Comparison of ENCODE assay signal across 1 cellular context in genomic region chr3:49554639-49555265, GRCh38.
TF ChIP-seq lines count a peak whose summit lies in the region.

No MANE protein-coding gene starts in this region.

TF ChIP-seq in WTC11, 78 proteins besides CTCF, POLR2A, EP300 and RAD21 (continued from another document):
- TF ChIP-seq ERG (CRISPR knock-in tag; IDR thresholded peaks at IDR 0.05) (no peak), ZNF263 (CRISPR knock-in tag; IDR thresholded peaks at IDR 0.05; ENCODE audit: low read depth) (no peak), PRRX2 (CRISPR knock-in tag; IDR thresholded peaks at IDR 0.05) (no peak), ZNF512 (CRISPR knock-in tag; IDR thresholded peaks at IDR 0.05; ENCODE audit: borderline replicate concordance) (no peak), NR1H2 (CRISPR knock-in tag; IDR thresholded peaks at IDR 0.05) (no peak), FOXK1 (CRISPR knock-in tag; IDR thresholded peaks at IDR 0.05) (peak; percentile 24), ZNF232 (CRISPR knock-in tag; IDR thresholded peaks at IDR 0.05) (peak; percentile 92; the same call in 1 of the 2 replicates), FOXJ3 (CRISPR knock-in tag; IDR thresholded peaks at IDR 0.05; ENCODE audit: borderline replicate concordance) (no peak), ATF1 (CRISPR knock-in tag; IDR thresholded peaks at IDR 0.05) (peak; percentile 73; the same call in 1 of the 2 replicates), ATF3 (CRISPR knock-in tag; conservative IDR thresholded peaks at IDR 0.05) (no peak), HMGXB4 (CRISPR knock-in tag; IDR thresholded peaks at IDR 0.05) (peak; percentile 68), IRF1 (CRISPR knock-in tag; IDR thresholded peaks at IDR 0.05) (no peak), ETV6 (CRISPR knock-in tag; IDR thresholded peaks at IDR 0.05) (0 out of 2 replicates have a peak, but pooled peaks have one; percentile 18), JUN (CRISPR knock-in tag; IDR thresholded peaks at IDR 0.05) (peak; percentile 96), SP1 (CRISPR knock-in tag; conservative IDR thresholded peaks at IDR 0.05) (peak; percentile 40; the same call in 1 of the 2 replicates), E2F1 (CRISPR knock-in tag; IDR thresholded peaks at IDR 0.05) (no peak), GABPB1 (CRISPR knock-in tag; IDR thresholded peaks at IDR 0.05) (no peak), USF1 (CRISPR knock-in tag; IDR thresholded peaks at IDR 0.05) (no peak), ZNF423 (CRISPR knock-in tag; IDR thresholded peaks at IDR 0.05) (no peak), ZBTB21 (CRISPR knock-in tag; IDR thresholded peaks at IDR 0.05; ENCODE audit: borderline replicate concordance) (no peak), FOXP1 (CRISPR knock-in tag; IDR thresholded peaks at IDR 0.05; ENCODE audit: borderline replicate concordance) (peak; percentile 79; the same call in 1 of the 2 replicates), NR2C2 (CRISPR knock-in tag; IDR thresholded peaks at IDR 0.05) (peak; percentile 11), ZNF219 (CRISPR knock-in tag; IDR thresholded peaks at IDR 0.05; ENCODE audit: borderline replicate concordance) (peak; percentile 90; the same call in 1 of the 2 replicates), ESRRA (CRISPR knock-in tag; IDR thresholded peaks at IDR 0.05; ENCODE audit: borderline replicate concordance) (peak; percentile 56; the same call in 1 of the 2 replicates), RORB (CRISPR knock-in tag; IDR thresholded peaks at IDR 0.05) (no peak), NFATC4 (CRISPR knock-in tag; IDR thresholded peaks at IDR 0.05) (no peak), SMAD3 (CRISPR knock-in tag; IDR thresholded peaks at IDR 0.05; ENCODE audit: borderline replicate concordance) (0 out of 2 replicates have a peak, but pooled peaks have one; percentile 48), TCF7 (CRISPR knock-in tag; IDR thresholded peaks at IDR 0.05; ENCODE audit: low read depth) (peak; percentile 66; the same call in 1 of the 2 replicates), RELA (CRISPR knock-in tag; IDR thresholded peaks at IDR 0.05; ENCODE audit: borderline replicate concordance) (peak; percentile 54; the same call in 1 of the 2 replicates), ZMAT4 (CRISPR knock-in tag; IDR thresholded peaks at IDR 0.05) (no peak), GRHL2 (CRISPR knock-in tag; IDR thresholded peaks at IDR 0.05; ENCODE audit: insufficient replicate concordance, severe bottlenecking) (no peak), NFYB (CRISPR knock-in tag; conservative IDR thresholded peaks at IDR 0.05; ENCODE audit: low read depth) (peak; percentile 27), CREM (CRISPR knock-in tag; IDR thresholded peaks at IDR 0.05) (no peak; the same call in 1 of the 2 replicates), ZNF671 (CRISPR knock-in tag; IDR thresholded peaks at IDR 0.05) (no peak), TEAD4 (CRISPR knock-in tag; IDR thresholded peaks at IDR 0.05) (peak; percentile 51; the same call in 1 of the 2 replicates), ZNF121 (CRISPR knock-in tag; IDR thresholded peaks at IDR 0.05) (no peak), CBFB (CRISPR knock-in tag; IDR thresholded peaks at IDR 0.05; ENCODE audit: low read depth) (no peak), SMAD4 (CRISPR knock-in tag; IDR thresholded peaks at IDR 0.05) (peak; percentile 77; the same call in 1 of the 2 replicates)
- TF ChIP-seq, protein P1, sequence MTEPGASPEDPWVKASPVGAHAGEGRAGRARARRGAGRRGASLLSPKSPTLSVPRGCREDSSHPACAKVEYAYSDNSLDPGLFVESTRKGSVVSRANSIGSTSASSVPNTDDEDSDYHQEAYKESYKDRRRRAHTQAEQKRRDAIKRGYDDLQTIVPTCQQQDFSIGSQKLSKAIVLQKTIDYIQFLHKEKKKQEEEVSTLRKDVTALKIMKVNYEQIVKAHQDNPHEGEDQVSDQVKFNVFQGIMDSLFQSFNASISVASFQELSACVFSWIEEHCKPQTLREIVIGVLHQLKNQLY (CRISPR knock-in tag; IDR thresholded peaks at IDR 0.05): no peak
- TF ChIP-seq, protein P2, sequence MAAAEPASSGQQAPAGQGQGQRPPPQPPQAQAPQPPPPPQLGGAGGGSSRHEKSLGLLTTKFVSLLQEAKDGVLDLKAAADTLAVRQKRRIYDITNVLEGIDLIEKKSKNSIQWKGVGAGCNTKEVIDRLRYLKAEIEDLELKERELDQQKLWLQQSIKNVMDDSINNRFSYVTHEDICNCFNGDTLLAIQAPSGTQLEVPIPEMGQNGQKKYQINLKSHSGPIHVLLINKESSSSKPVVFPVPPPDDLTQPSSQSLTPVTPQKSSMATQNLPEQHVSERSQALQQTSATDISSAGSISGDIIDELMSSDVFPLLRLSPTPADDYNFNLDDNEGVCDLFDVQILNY (CRISPR knock-in tag; IDR thresholded peaks at IDR 0.05): 0 out of 2 replicates have a peak, but pooled peaks have one; percentile 35
- TF ChIP-seq, protein P3, sequence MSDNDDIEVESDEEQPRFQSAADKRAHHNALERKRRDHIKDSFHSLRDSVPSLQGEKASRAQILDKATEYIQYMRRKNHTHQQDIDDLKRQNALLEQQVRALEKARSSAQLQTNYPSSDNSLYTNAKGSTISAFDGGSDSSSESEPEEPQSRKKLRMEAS (CRISPR knock-in tag; IDR thresholded peaks at IDR 0.05): no peak
- TF ChIP-seq, protein P4, sequence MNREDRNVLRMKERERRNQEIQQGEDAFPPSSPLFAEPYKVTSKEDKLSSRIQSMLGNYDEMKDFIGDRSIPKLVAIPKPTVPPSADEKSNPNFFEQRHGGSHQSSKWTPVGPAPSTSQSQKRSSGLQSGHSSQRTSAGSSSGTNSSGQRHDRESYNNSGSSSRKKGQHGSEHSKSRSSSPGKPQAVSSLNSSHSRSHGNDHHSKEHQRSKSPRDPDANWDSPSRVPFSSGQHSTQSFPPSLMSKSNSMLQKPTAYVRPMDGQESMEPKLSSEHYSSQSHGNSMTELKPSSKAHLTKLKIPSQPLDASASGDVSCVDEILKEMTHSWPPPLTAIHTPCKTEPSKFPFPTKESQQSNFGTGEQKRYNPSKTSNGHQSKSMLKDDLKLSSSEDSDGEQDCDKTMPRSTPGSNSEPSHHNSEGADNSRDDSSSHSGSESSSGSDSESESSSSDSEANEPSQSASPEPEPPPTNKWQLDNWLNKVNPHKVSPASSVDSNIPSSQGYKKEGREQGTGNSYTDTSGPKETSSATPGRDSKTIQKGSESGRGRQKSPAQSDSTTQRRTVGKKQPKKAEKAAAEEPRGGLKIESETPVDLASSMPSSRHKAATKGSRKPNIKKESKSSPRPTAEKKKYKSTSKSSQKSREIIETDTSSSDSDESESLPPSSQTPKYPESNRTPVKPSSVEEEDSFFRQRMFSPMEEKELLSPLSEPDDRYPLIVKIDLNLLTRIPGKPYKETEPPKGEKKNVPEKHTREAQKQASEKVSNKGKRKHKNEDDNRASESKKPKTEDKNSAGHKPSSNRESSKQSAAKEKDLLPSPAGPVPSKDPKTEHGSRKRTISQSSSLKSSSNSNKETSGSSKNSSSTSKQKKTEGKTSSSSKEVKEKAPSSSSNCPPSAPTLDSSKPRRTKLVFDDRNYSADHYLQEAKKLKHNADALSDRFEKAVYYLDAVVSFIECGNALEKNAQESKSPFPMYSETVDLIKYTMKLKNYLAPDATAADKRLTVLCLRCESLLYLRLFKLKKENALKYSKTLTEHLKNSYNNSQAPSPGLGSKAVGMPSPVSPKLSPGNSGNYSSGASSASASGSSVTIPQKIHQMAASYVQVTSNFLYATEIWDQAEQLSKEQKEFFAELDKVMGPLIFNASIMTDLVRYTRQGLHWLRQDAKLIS (CRISPR knock-in tag; IDR thresholded peaks at IDR 0.05; ENCODE audit: borderline replicate concordance): no peak
- TF ChIP-seq, protein P5, sequence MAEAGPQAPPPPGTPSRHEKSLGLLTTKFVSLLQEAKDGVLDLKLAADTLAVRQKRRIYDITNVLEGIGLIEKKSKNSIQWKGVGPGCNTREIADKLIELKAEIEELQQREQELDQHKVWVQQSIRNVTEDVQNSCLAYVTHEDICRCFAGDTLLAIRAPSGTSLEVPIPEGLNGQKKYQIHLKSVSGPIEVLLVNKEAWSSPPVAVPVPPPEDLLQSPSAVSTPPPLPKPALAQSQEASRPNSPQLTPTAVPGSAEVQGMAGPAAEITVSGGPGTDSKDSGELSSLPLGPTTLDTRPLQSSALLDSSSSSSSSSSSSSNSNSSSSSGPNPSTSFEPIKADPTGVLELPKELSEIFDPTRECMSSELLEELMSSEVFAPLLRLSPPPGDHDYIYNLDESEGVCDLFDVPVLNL (CRISPR knock-in tag; IDR thresholded peaks at IDR 0.05; ENCODE audit: borderline replicate concordance, low read depth): no peak
- TF ChIP-seq, protein P6, sequence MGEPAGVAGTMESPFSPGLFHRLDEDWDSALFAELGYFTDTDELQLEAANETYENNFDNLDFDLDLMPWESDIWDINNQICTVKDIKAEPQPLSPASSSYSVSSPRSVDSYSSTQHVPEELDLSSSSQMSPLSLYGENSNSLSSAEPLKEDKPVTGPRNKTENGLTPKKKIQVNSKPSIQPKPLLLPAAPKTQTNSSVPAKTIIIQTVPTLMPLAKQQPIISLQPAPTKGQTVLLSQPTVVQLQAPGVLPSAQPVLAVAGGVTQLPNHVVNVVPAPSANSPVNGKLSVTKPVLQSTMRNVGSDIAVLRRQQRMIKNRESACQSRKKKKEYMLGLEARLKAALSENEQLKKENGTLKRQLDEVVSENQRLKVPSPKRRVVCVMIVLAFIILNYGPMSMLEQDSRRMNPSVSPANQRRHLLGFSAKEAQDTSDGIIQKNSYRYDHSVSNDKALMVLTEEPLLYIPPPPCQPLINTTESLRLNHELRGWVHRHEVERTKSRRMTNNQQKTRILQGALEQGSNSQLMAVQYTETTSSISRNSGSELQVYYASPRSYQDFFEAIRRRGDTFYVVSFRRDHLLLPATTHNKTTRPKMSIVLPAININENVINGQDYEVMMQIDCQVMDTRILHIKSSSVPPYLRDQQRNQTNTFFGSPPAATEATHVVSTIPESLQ (CRISPR knock-in tag; IDR thresholded peaks at IDR 0.05): 0 out of 2 replicates have a peak, but pooled peaks have one; percentile 44
